34 cellular contexts compared by ENCODE assay signal in the genomic region with DNA sequence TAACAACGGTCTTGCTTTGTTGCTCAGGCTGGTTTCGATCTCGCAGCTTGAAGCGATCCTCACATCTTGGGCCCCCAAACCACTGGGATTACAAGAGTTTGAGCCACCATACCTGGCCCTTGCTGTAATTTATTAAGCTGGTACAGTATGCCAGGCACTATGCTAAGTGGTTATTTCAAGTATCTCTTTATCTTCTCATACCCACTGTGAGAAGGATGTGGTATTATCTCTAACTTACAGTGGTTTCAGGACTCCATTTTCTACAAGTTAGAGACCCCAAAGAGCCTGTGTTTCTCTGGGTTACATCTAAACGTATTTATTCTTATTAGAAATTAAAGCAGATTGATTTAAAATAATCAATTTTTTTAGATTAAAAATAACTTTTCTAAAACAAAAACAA.
"Had no signal": no experiment of that assay in that cellular context is flagged by ENCODE, and none has a peak within 500 bp of the region (broad histone marks: within the 10 kb centered on the region; RNA-seq: fewer than 3 reads in every experiment).

No MANE protein-coding gene starts in this region.

- H3K9me3 ChIP-seq: MG63 had no signal

- DNase-seq: Karpas-422, Kasumi-1, MG63, MM.1S, MV-4-11, NCI-H1048, NCI-H1092, NCI-H1092 treated with DMSO at 0.1 percent for 48 hours, NCI-H1105, NCI-H1105 treated with DMSO at 0.1 percent for 48 hours, NCI-H1417, NCI-H1417 treated with DMSO at 0.1 percent for 48 hours, NCI-H1436, NCI-H1436 treated with DMSO at 0.1 percent for 48 hours, NCI-H146, NCI-H1694, NCI-H1694 treated with DMSO at 0.1 percent for 48 hours, NCI-H187, NCI-H187 treated with DMSO at 0.1 percent for 48 hours, NCI-H1930, NCI-H2029, NCI-H2029 treated with DMSO at 0.1 percent for 48 hours, NCI-H2081, NCI-H2081 treated with DMSO at 0.1 percent for 48 hours, NCI-H2107, NCI-H2171, NCI-H2171 treated with DMSO at 0.1 percent for 48 hours, NCI-H2227 treated with DMSO at 0.1 percent for 48 hours, NCI-H226, NCI-H345, NCI-H446, NCI-H446 treated with DMSO at 0.1 percent for 48 hours, NCI-H510A, NCI-H510A treated with DMSO at 0.1 percent for 48 hours had no signal

- H3K4me3 ChIP-seq: MG63 had no signal

- H3K27me3 ChIP-seq: MG63 had no signal
